13 cellular contexts compared by ENCODE assay signal in genomic region chr2:101790416-101790815, GRCh38.
DNase-seq lines count a peak whose midpoint lies in the region; ATAC-seq, FAIRE-seq and TF ChIP-seq lines count a peak whose summit lies in the region.
"Had no signal": no experiment of that assay in that cellular context is flagged by ENCODE, and none has a peak within 500 bp of the region (broad histone marks: within the 10 kb centered on the region; RNA-seq: fewer than 3 reads in every experiment).

No MANE protein-coding gene starts in this region.

- H3K4me3 ChIP-seq in liver (ENCODE audit: low read depth in 1 of 3, low read length in 3 of 3) (no peak overlapping the region), thoracic aorta (no peak overlapping the region), kidney (ENCODE audit: low read length in 2 of 2) (no peak overlapping the region)

- TF ChIP-seq RAD21 in liver (IDR thresholded peaks at IDR 0.05) = no peak

- H3K36me3 ChIP-seq in liver (ENCODE audit: control insufficient read depth in 4 of 4, insufficient read depth in 3 of 4, low read depth in 1 of 4, low read length in 3 of 4) = no peaks in the 10 kb centered on the region
- H3K36me3 ChIP-seq in thoracic aorta = no peaks in the 10 kb centered on the region
- no peaks in the 10 kb centered on the region for H3K36me3 ChIP-seq in kidney (ENCODE audit: control insufficient read depth in 1 of 2, insufficient read depth in 2 of 2, low read length in 2 of 2)

- CTCF ChIA-PET in activated CD4-positive, alpha-beta T cell treated with anti-CD3 and anti-CD28 coated beads for 36 hours (lab: Charles Lee) = no interaction called here

- intact Hi-C loops in activated CD4-positive, alpha-beta T cell treated with anti-CD3 and anti-CD28 coated beads for 36 hours (cut with DNase I, micrococcal nuclease) = no loop called here
- intact Hi-C loops in kidney (cut with DNase I) = no loop called here

- H3K4me3 Mint-ChIP-seq in activated CD4-positive, alpha-beta T cell treated with anti-CD3 and anti-CD28 coated beads for 36 hours = no peak overlapping the region
- H3K4me3 Mint-ChIP-seq in brain = no peak overlapping the region
- H3K4me3 Mint-ChIP-seq: activated naive CD4-positive, alpha-beta T cell treated with anti-CD3 and anti-CD28 coated beads, Interleukin-2, amount 10 ng/mL, durations not matched to agents 7 days and 5 days; T-cell had no signal

- H3K27ac Mint-ChIP-seq in activated CD4-positive, alpha-beta T cell treated with anti-CD3 and anti-CD28 coated beads for 36 hours = peak overlapping the region; percentile 33
- H3K27ac Mint-ChIP-seq in brain = peak overlapping the region in 3 of 5 experiments; percentile 49 to 88 (median 52)
- H3K27ac Mint-ChIP-seq: activated naive CD4-positive, alpha-beta T cell treated with anti-CD3 and anti-CD28 coated beads, Interleukin-2, amount 10 ng/mL, durations not matched to agents 7 days and 5 days had no signal

- H3K36me3 Mint-ChIP-seq in activated CD4-positive, alpha-beta T cell treated with anti-CD3 and anti-CD28 coated beads for 36 hours (ENCODE audit: low read depth) = peaks cover 17% of the 10 kb centered on the region
- H3K36me3 Mint-ChIP-seq in brain = peaks cover 25% of the 10 kb centered on the region

- TF ChIP-seq CTCF in brain (conservative IDR thresholded peaks at IDR 0.05) = no peak
- no peak for TF ChIP-seq CTCF in liver (IDR thresholded peaks at IDR 0.05; ENCODE audit: low read depth, low read length, missing input control)
- no peak for TF ChIP-seq CTCF in thoracic aorta (IDR thresholded peaks at IDR 0.05)
- no peak for TF ChIP-seq CTCF in kidney (IDR thresholded peaks at IDR 0.05; ENCODE audit: borderline replicate concordance, extremely low read depth, insufficient read depth)

- H3K27ac ChIP-seq in liver (ENCODE audit: low read depth in 1 of 2, low read length in 2 of 2) = peak overlapping the region; percentile 2 to 18
- H3K27ac ChIP-seq in thoracic aorta = peak overlapping the region; percentile 38 to 76
- no peak overlapping the region for H3K27ac ChIP-seq in kidney (ENCODE audit: low read depth in 2 of 2, low read length in 2 of 2)

- H3K9me3 ChIP-seq in liver (ENCODE audit: control insufficient read depth in 4 of 4, low read length in 3 of 4) = no peaks in the 10 kb centered on the region
- H3K9me3 ChIP-seq in thoracic aorta = no peaks in the 10 kb centered on the region
- H3K9me3 ChIP-seq in kidney (ENCODE audit: control insufficient read depth in 1 of 2, low read length in 2 of 2) = no peaks in the 10 kb centered on the region

- ATAC-seq in activated CD4-positive, alpha-beta T cell treated with anti-CD3 and anti-CD28 coated beads for 36 hours = no peak
- ATAC-seq in thoracic aorta (ENCODE audit: insufficient number of reproducible peaks, low FRiP score, low read depth) = no peak
- ATAC-seq: T-cell had no signal

- FAIRE-seq in kidney (lab: Jason Lieb, UNC) = no peak

- POLR2A ChIA-PET in activated CD4-positive, alpha-beta T cell treated with anti-CD3 and anti-CD28 coated beads for 36 hours (lab: Charles Lee) = no interaction called here

- H3K4me1 Mint-ChIP-seq in activated CD4-positive, alpha-beta T cell treated with anti-CD3 and anti-CD28 coated beads for 36 hours = peaks cover 62% of the 10 kb centered on the region
- peaks cover 92% of the 10 kb centered on the region for H3K4me1 Mint-ChIP-seq in brain

- in situ Hi-C loops in KBM-7 (cut with MboI; ENCODE audit: low pct_unique_long_range_greater_than_20kb, low sequenced_read_pairs) = no loop called here

- no peaks in the 10 kb centered on the region for H3K9me3 Mint-ChIP-seq in activated CD4-positive, alpha-beta T cell treated with anti-CD3 and anti-CD28 coated beads for 36 hours (ENCODE audit: low read depth)
- no peaks in the 10 kb centered on the region for H3K9me3 Mint-ChIP-seq in brain
- H3K9me3 Mint-ChIP-seq: activated naive CD4-positive, alpha-beta T cell treated with anti-CD3 and anti-CD28 coated beads, Interleukin-2, amount 10 ng/mL, durations not matched to agents 7 days and 5 days; T-cell had no signal

- DNase-seq in activated CD4-positive, alpha-beta T cell treated with anti-CD3 and anti-CD28 coated beads for 36 hours = no peak
- DNase-seq in activated CD4-positive, alpha-beta T cell treated with anti-CD3 and anti-CD28 coated beads for 1 hour = no peak
- DNase-seq in thoracic aorta (ENCODE audit: low spot score) (no peak), KBM-7 (no peak), NCI-H2227 (lab: John Stamatoyannopoulos, UW; ENCODE audit: unreplicated experiment) (no peak), kidney (no peak)
- DNase-seq: activated CD8-positive, alpha-beta memory T cell treated with anti-CD3 and anti-CD28 coated beads, Interleukin-2, amount 50 U/mL, for 4 hours; activated naive CD4-positive, alpha-beta T cell treated with anti-CD3 and anti-CD28 coated beads, Interleukin-2, amount 10 ng/mL, durations not matched to agents 7 days and 5 days; MM.1S; stimulated activated CD4-positive, alpha-beta T cell treated with anti-CD3 and anti-CD28 coated beads, Interleukin-15, amount 100 ng/mL, for 24 hours; T-cell had no signal

- H3K27me3 Mint-ChIP-seq in activated CD4-positive, alpha-beta T cell treated with anti-CD3 and anti-CD28 coated beads for 36 hours = no peaks in the 10 kb centered on the region
- H3K27me3 Mint-ChIP-seq in brain = no peaks in the 10 kb centered on the region
- H3K27me3 Mint-ChIP-seq: activated naive CD4-positive, alpha-beta T cell treated with anti-CD3 and anti-CD28 coated beads, Interleukin-2, amount 10 ng/mL, durations not matched to agents 7 days and 5 days; T-cell had no signal

- H3K27me3 ChIP-seq in liver (ENCODE audit: control insufficient read depth in 4 of 4, insufficient read depth in 4 of 4, low read length in 3 of 4) (no peaks in the 10 kb centered on the region), thoracic aorta (replicated peaks; ENCODE audit: insufficient read depth) (no peaks in the 10 kb centered on the region)

- H3K4me1 ChIP-seq in liver (ENCODE audit: control insufficient read depth in 4 of 4, insufficient read depth in 4 of 4, low read length in 3 of 4) (peaks cover 0 to 34% (median 12%) of the 10 kb centered on the region in 4 donors), thoracic aorta (ENCODE audit: control insufficient read depth in 1 of 2, low read depth in 2 of 2) (peaks cover 14 to 35% of the 10 kb centered on the region in 2 donors), kidney (ENCODE audit: control insufficient read depth in 1 of 2, insufficient read depth in 1 of 2, low read depth in 1 of 2, low read length in 2 of 2) (peaks cover 2 to 4% of the 10 kb centered on the region in 2 donors)

- 85% methylated on average over 5 of the region's 5 CpGs for WGBS in liver

- H3K9ac ChIP-seq in liver (ENCODE audit: low read depth in 1 of 2, low read length in 2 of 2) (no peak overlapping the region), kidney (ENCODE audit: low read length in 2 of 2) (no peak overlapping the region)

TF ChIP-seq in liver, 16 proteins besides CTCF, POLR2A, EP300 and RAD21 (continues in another document):
- TF ChIP-seq HNF4G (IDR thresholded peaks at IDR 0.05) (no peak), NR2F2 (IDR thresholded peaks at IDR 0.05) (no peak), YY1 (IDR thresholded peaks at IDR 0.05) (no peak), RXRA (IDR thresholded peaks at IDR 0.05) (no peak), HNF4A (conservative IDR thresholded peaks at IDR 0.05) (no peak), FOXA1 (IDR thresholded peaks at IDR 0.05) (no peak), JUND (IDR thresholded peaks at IDR 0.05) (no peak), GABPA (IDR thresholded peaks at IDR 0.05 in 1 of 2, conservative IDR thresholded peaks at IDR 0.05 in 1 of 2) (no peak), SP1 (IDR thresholded peaks at IDR 0.05) (no peak), TAF1 (conservative IDR thresholded peaks at IDR 0.05) (no peak), FOXA2 (IDR thresholded peaks at IDR 0.05) (no peak)
- TF ChIP-seq, protein P1, sequence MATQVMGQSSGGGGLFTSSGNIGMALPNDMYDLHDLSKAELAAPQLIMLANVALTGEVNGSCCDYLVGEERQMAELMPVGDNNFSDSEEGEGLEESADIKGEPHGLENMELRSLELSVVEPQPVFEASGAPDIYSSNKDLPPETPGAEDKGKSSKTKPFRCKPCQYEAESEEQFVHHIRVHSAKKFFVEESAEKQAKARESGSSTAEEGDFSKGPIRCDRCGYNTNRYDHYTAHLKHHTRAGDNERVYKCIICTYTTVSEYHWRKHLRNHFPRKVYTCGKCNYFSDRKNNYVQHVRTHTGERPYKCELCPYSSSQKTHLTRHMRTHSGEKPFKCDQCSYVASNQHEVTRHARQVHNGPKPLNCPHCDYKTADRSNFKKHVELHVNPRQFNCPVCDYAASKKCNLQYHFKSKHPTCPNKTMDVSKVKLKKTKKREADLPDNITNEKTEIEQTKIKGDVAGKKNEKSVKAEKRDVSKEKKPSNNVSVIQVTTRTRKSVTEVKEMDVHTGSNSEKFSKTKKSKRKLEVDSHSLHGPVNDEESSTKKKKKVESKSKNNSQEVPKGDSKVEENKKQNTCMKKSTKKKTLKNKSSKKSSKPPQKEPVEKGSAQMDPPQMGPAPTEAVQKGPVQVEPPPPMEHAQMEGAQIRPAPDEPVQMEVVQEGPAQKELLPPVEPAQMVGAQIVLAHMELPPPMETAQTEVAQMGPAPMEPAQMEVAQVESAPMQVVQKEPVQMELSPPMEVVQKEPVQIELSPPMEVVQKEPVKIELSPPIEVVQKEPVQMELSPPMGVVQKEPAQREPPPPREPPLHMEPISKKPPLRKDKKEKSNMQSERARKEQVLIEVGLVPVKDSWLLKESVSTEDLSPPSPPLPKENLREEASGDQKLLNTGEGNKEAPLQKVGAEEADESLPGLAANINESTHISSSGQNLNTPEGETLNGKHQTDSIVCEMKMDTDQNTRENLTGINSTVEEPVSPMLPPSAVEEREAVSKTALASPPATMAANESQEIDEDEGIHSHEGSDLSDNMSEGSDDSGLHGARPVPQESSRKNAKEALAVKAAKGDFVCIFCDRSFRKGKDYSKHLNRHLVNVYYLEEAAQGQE (IDR thresholded peaks at IDR 0.05) = no peak
- TF ChIP-seq, protein P2, sequence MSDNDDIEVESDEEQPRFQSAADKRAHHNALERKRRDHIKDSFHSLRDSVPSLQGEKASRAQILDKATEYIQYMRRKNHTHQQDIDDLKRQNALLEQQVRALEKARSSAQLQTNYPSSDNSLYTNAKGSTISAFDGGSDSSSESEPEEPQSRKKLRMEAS (IDR thresholded peaks at IDR 0.05) = no peak

Comparison
In these comparisons a context has a peak if more than half of its experiments do, and no peak if none do; other contexts are left out.
1. H3K27ac ChIP-seq: peak in liver (2 of 2) and thoracic aorta (2 of 2); none in kidney (0 of 2).